In genomic region chr11:2143652-2144548, GRCh38 we compare ENCODE assay signal across 14 cellular contexts. TPM values are rescaled to one million over a fixed set of nuclear protein-coding genes. Genes with fewer than 3 reads are reported as not detected.
A peak's percentile ranks its signal among the peaks of the same experiment; 100 is the strongest.
DNase-seq lines count a peak whose midpoint lies in the region; ATAC-seq lines count a peak whose summit lies in the region.
"Had no signal": no experiment of that assay in that cellular context is flagged by ENCODE, and none has a peak within 500 bp of the region (broad histone marks: within the 10 kb centered on the region; RNA-seq: fewer than 3 reads in every experiment).

No MANE protein-coding gene starts in this region.

- intact Hi-C loops in activated T-helper 1 cell treated with anti-CD3 and anti-CD28 coated beads, Interleukin-12 subunit alpha, Interleukin-12 subunit beta, Interleukin-2, Interleukin-4 antibody, amounts not matched to agents 30 ng/mL and 10 ng/mL and 1 ng/mL, durations not matched to agents 14 hours and 24 hours and 36 hours (cut with micrococcal nuclease) = loop anchor here (1.0 to 5.0 kb wide), 5 partner anchors 7 to 572 kb away; partner anchors contain the start of gene DUSP8

- peak; percentile 45 for DNase-seq in stimulated activated CD4-positive, alpha-beta T cell treated with anti-CD3 and anti-CD28 coated beads, Interleukin-15, amount 100 ng/mL, for 24 hours
- no peak for DNase-seq in stimulated activated CD4-positive, alpha-beta T cell treated with anti-CD3 and anti-CD28 coated beads, Interleukin-12 subunit alpha, Interleukin-12 subunit beta, amount 100 ng/mL, for 4 hours
- no peak for DNase-seq in activated naive CD8-positive, alpha-beta T cell treated with anti-CD3 and anti-CD28 coated beads for 36 hours
- DNase-seq in naive B cell = no peak
- DNase-seq in activated T-helper 1 cell treated with anti-CD3 and anti-CD28 coated beads, Interleukin-12 subunit alpha, Interleukin-12 subunit beta, Interleukin-2, Interleukin-4 antibody, amounts not matched to agents 30 ng/mL and 10 ng/mL and 1 ng/mL, durations not matched to agents 14 hours and 24 hours and 36 hours (ENCODE audit: low spot score) = no peak
- DNase-seq: activated CD4-positive, alpha-beta T cell treated with anti-CD3 and anti-CD28 coated beads for 48 hours; COR-L47 had no signal

- H3K27ac Mint-ChIP-seq in activated naive CD8-positive, alpha-beta T cell treated with anti-CD3 and anti-CD28 coated beads for 36 hours = no peak overlapping the region
- peak overlapping the region in 2 of 6 donors; percentile 50 to 54 for H3K27ac Mint-ChIP-seq in naive B cell
- no peak overlapping the region for H3K27ac Mint-ChIP-seq in activated T-helper 1 cell treated with anti-CD3 and anti-CD28 coated beads, Interleukin-12 subunit alpha, Interleukin-12 subunit beta, Interleukin-2, Interleukin-4 antibody, amounts not matched to agents 30 ng/mL and 10 ng/mL and 1 ng/mL, durations not matched to agents 14 hours and 24 hours and 36 hours

- H3K9me3 Mint-ChIP-seq in activated naive CD8-positive, alpha-beta T cell treated with anti-CD3 and anti-CD28 coated beads for 36 hours = no peaks in the 10 kb centered on the region
- H3K9me3 Mint-ChIP-seq in naive B cell = no peaks in the 10 kb centered on the region
- H3K9me3 Mint-ChIP-seq in activated T-helper 1 cell treated with anti-CD3 and anti-CD28 coated beads, Interleukin-12 subunit alpha, Interleukin-12 subunit beta, Interleukin-2, Interleukin-4 antibody, amounts not matched to agents 30 ng/mL and 10 ng/mL and 1 ng/mL, durations not matched to agents 14 hours and 24 hours and 36 hours = no peaks in the 10 kb centered on the region
- H3K9me3 Mint-ChIP-seq: IgD-negative memory B cell had no signal

- H3K27me3 Mint-ChIP-seq in activated naive CD8-positive, alpha-beta T cell treated with anti-CD3 and anti-CD28 coated beads for 36 hours = peaks cover 83% of the 10 kb centered on the region
- peaks cover 41 to 74% (median 71%) of the 10 kb centered on the region in 3 donors for H3K27me3 Mint-ChIP-seq in naive B cell
- H3K27me3 Mint-ChIP-seq in activated T-helper 1 cell treated with anti-CD3 and anti-CD28 coated beads, Interleukin-12 subunit alpha, Interleukin-12 subunit beta, Interleukin-2, Interleukin-4 antibody, amounts not matched to agents 30 ng/mL and 10 ng/mL and 1 ng/mL, durations not matched to agents 14 hours and 24 hours and 36 hours (ENCODE audit: insufficient read depth) = peaks cover 59% of the 10 kb centered on the region

- ATAC-seq in naive B cell (ENCODE audit: low read depth in 2 of 2) (peak in 1 of 2 donors; percentile 34), HG03432 (IDR thresholded peaks at IDR 0.05; ENCODE audit: unreplicated experiment) (no peak), GM21786 (IDR thresholded peaks at IDR 0.05; ENCODE audit: unreplicated experiment) (no peak), HG02759 (IDR thresholded peaks at IDR 0.05; ENCODE audit: unreplicated experiment) (no peak)

- no peaks in the 10 kb centered on the region for H3K36me3 Mint-ChIP-seq in activated naive CD8-positive, alpha-beta T cell treated with anti-CD3 and anti-CD28 coated beads for 36 hours
- H3K36me3 Mint-ChIP-seq in naive B cell = no peaks in the 10 kb centered on the region
- H3K36me3 Mint-ChIP-seq in activated T-helper 1 cell treated with anti-CD3 and anti-CD28 coated beads, Interleukin-12 subunit alpha, Interleukin-12 subunit beta, Interleukin-2, Interleukin-4 antibody, amounts not matched to agents 30 ng/mL and 10 ng/mL and 1 ng/mL, durations not matched to agents 14 hours and 24 hours and 36 hours (ENCODE audit: low read depth) = no peaks in the 10 kb centered on the region
- H3K36me3 Mint-ChIP-seq: IgD-negative memory B cell had no signal

- peak overlapping the region; percentile 40 for H3K4me3 Mint-ChIP-seq in activated naive CD8-positive, alpha-beta T cell treated with anti-CD3 and anti-CD28 coated beads for 36 hours
- peak overlapping the region in 6 of 8 donors; percentile 15 to 63 (median 44) for H3K4me3 Mint-ChIP-seq in naive B cell
- H3K4me3 Mint-ChIP-seq in activated T-helper 1 cell treated with anti-CD3 and anti-CD28 coated beads, Interleukin-12 subunit alpha, Interleukin-12 subunit beta, Interleukin-2, Interleukin-4 antibody, amounts not matched to agents 30 ng/mL and 10 ng/mL and 1 ng/mL, durations not matched to agents 14 hours and 24 hours and 36 hours = no peak overlapping the region

- peaks cover 26% of the 10 kb centered on the region for H3K4me1 Mint-ChIP-seq in activated naive CD8-positive, alpha-beta T cell treated with anti-CD3 and anti-CD28 coated beads for 36 hours
- H3K4me1 Mint-ChIP-seq in naive B cell = peaks cover 12 to 19% (median 12%) of the 10 kb centered on the region in 3 donors
- peaks cover 12% of the 10 kb centered on the region for H3K4me1 Mint-ChIP-seq in activated T-helper 1 cell treated with anti-CD3 and anti-CD28 coated beads, Interleukin-12 subunit alpha, Interleukin-12 subunit beta, Interleukin-2, Interleukin-4 antibody, amounts not matched to agents 30 ng/mL and 10 ng/mL and 1 ng/mL, durations not matched to agents 14 hours and 24 hours and 36 hours (ENCODE audit: low read depth)

RNA-seq across cellular contexts. Expression of gene IGF2, which starts 4.7 kb away (rescaled TPM):
- total RNA-seq in activated naive CD8-positive, alpha-beta T cell treated with anti-CD3 and anti-CD28 coated beads for 36 hours = under 1 TPM; 0.06 to 0.08 TPM
- polyA plus RNA-seq in naive B cell (ENCODE audit: low read depth in 6 of 6) = not detected
- 1.2 and 1.5 TPM in 2 replicates for total RNA-seq in activated T-helper 1 cell treated with anti-CD3 and anti-CD28 coated beads, Interleukin-12 subunit alpha, Interleukin-12 subunit beta, Interleukin-2, Interleukin-4 antibody, amounts not matched to agents 30 ng/mL and 10 ng/mL and 1 ng/mL, durations not matched to agents 14 hours and 24 hours and 36 hours
- polyA plus RNA-seq: IgD-negative memory B cell had no signal

RNA-seq across cellular contexts. Expression of gene INS, which starts 17.1 kb away (rescaled TPM):
- total RNA-seq in activated naive CD8-positive, alpha-beta T cell treated with anti-CD3 and anti-CD28 coated beads for 36 hours = not detected
- polyA plus RNA-seq in naive B cell (ENCODE audit: low read depth in 6 of 6) = not detected
- not detected in 2 replicates for total RNA-seq in activated T-helper 1 cell treated with anti-CD3 and anti-CD28 coated beads, Interleukin-12 subunit alpha, Interleukin-12 subunit beta, Interleukin-2, Interleukin-4 antibody, amounts not matched to agents 30 ng/mL and 10 ng/mL and 1 ng/mL, durations not matched to agents 14 hours and 24 hours and 36 hours
- total RNA-seq: kidney epithelial cell, pulmonary artery endothelial cell, SK-MEL-5 had no signal
- polyA plus RNA-seq: IgD-negative memory B cell had no signal

RNA-seq across cellular contexts. Expression of gene TH, which starts 27.7 kb away (rescaled TPM):
- total RNA-seq in activated naive CD8-positive, alpha-beta T cell treated with anti-CD3 and anti-CD28 coated beads for 36 hours = not detected
- not detected for polyA plus RNA-seq in naive B cell (ENCODE audit: low read depth in 6 of 6)
- total RNA-seq in activated T-helper 1 cell treated with anti-CD3 and anti-CD28 coated beads, Interleukin-12 subunit alpha, Interleukin-12 subunit beta, Interleukin-2, Interleukin-4 antibody, amounts not matched to agents 30 ng/mL and 10 ng/mL and 1 ng/mL, durations not matched to agents 14 hours and 24 hours and 36 hours = not detected in 2 replicates
- total RNA-seq: kidney epithelial cell, pulmonary artery endothelial cell, SK-MEL-5 had no signal
- polyA plus RNA-seq: IgD-negative memory B cell had no signal
